8 cellular contexts compared by ENCODE assay signal in the genomic region with DNA sequence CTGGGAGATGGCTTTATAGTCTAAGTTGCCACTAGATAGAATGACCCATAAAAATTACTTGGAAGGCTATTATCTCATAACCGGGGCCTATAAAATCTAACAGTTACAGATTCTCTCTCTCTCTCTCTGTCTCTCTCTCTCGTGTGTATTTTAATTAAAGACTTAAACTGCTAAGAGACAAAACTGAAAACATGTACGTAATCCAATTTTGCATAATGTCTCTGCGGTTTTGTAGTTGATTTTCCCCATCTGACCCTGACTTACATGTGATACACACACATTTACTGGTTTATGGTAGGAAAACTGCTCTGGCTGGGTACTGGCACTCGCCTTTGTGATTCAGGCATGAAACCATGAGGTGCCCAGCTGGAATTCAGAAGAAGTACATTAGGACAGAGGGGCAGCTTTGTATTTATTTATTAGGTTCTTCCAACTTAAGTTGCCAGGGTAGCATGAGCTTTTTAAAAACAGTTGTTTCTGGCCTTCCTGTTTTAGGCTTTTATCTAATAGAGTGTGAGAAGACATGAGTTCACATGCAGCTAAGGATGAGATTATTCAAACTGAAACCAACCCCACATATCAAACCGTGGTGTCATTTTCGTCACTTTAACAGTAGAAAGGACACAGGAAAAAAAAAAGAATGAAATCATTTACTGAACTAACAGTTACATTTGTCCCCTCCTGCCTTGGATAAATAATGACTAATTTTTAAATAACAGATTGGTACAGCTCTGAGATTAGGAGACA.
DNase-seq lines count a peak whose midpoint lies in the region; ATAC-seq, FAIRE-seq and TF ChIP-seq lines count a peak whose summit lies in the region.

No MANE protein-coding gene starts in this region.

- peak overlapping the region; percentile 73 for H3K4me3 Mint-ChIP-seq in T-helper 1 cell treated with Interleukin-12 subunit alpha and Interleukin-12 subunit beta and Interleukin-4 antibody, amounts not matched to agents 30 μg/mL and 1 μg/mL, for 36 hours

- peak overlapping the region; percentile 99 for H3K27ac Mint-ChIP-seq in T-helper 1 cell treated with Interleukin-12 subunit alpha and Interleukin-12 subunit beta and Interleukin-4 antibody, amounts not matched to agents 30 μg/mL and 1 μg/mL, for 36 hours

- POLR2A ChIA-PET in endothelial cell of umbilical vein (lab: Charles Lee) = no interaction called here

- TF ChIP-seq POLR2A in heart left ventricle (IDR thresholded peaks at IDR 0.05) (no peak), endothelial cell of umbilical vein (IDR thresholded peaks at IDR 0.05; ENCODE audit: low read depth, low read length) (no peak)

- no peak overlapping the region for H2AFZ ChIP-seq in endothelial cell of umbilical vein (ENCODE audit: low read depth, low read length)

- H3K9ac ChIP-seq in endothelial cell of umbilical vein (replicated peaks; ENCODE audit: extremely low read depth, insufficient read depth, low read length) = no peak overlapping the region

- no peaks in the 10 kb centered on the region for H3K79me2 ChIP-seq in endothelial cell of umbilical vein (ENCODE audit: control insufficient read depth, insufficient read depth, low read length)

- H3K27ac ChIP-seq in heart left ventricle (peak overlapping the region in 5 of 12 donors; percentile 2 to 69 (median 43)), endothelial cell of umbilical vein (ENCODE audit: insufficient read depth, low read depth, low read length) (no peak overlapping the region)

- BruUV-seq in endothelial cell of umbilical vein (replicated peaks; lab: Mats Ljungman, UMichigan) = no TSS peak

- H3K9me1 ChIP-seq in endothelial cell of umbilical vein (replicated peaks; ENCODE audit: control insufficient read depth, extremely low read depth, insufficient read depth, low read length) = no peaks in the 10 kb centered on the region

- H3K9me3 Mint-ChIP-seq in T-helper 1 cell treated with Interleukin-12 subunit alpha and Interleukin-12 subunit beta and Interleukin-4 antibody, amounts not matched to agents 30 μg/mL and 1 μg/mL, for 36 hours = no peaks in the 10 kb centered on the region

- H3K36me3 ChIP-seq in heart left ventricle = no peaks in the 10 kb centered on the region
- H3K36me3 ChIP-seq in endothelial cell of umbilical vein (ENCODE audit: control insufficient read depth in 2 of 2, extremely low read depth in 1 of 2, insufficient read depth in 2 of 2, low read length in 2 of 2) = no peaks in the 10 kb centered on the region

- CTCF ChIA-PET in endothelial cell of umbilical vein (lab: Charles Lee) = interaction anchor here (0.6 to 1.8 kb wide), 3 partner anchors 17 to 341 kb away, joined by 4 to 7 read pairs (median 5); a partner anchor contains a TSS

- dilution Hi-C loops in endothelial cell of umbilical vein (cut with MboI; ENCODE audit: extremely low pct_ligation_motif_present, low sequenced_read_pairs) = no loop called here

- no peaks in the 10 kb centered on the region for H4K20me1 ChIP-seq in endothelial cell of umbilical vein (replicated peaks; ENCODE audit: control insufficient read depth, extremely low read depth, insufficient read depth, low read length)

- FAIRE-seq in endothelial cell of umbilical vein (lab: Jason Lieb, UNC) = peak; percentile 33

- no peak overlapping the region for H3K4me2 ChIP-seq in endothelial cell of umbilical vein (ENCODE audit: insufficient read depth, low read length)

- no peak for DNase-seq in heart left ventricle
- no peak for DNase-seq in cardiac septum (ENCODE audit: low spot score)
- DNase-seq in endothelial cell of umbilical vein (ENCODE audit: low read depth, low spot score) = no peak
- peak; percentile 61 for DNase-seq in stimulated activated CD4-positive, alpha-beta T cell treated with anti-CD3 and anti-CD28 coated beads, Interleukin-1b, Interleukin-23, amount 100 ng/mL, for 48 hours
- no peak for DNase-seq in NCI-H2107 (lab: John Stamatoyannopoulos, UW)
- no peak for DNase-seq in NCI-H2029 treated with DMSO at 0.1 percent for 48 hours (lab: John Stamatoyannopoulos, UW)

- H3K27me3 ChIP-seq in heart left ventricle = no peaks in the 10 kb centered on the region
- H3K27me3 ChIP-seq in endothelial cell of umbilical vein (ENCODE audit: control insufficient read depth in 2 of 2, insufficient read depth in 2 of 2, low read length in 2 of 2) = no peaks in the 10 kb centered on the region

- peak overlapping the region in 3 of 12 donors; percentile 1 to 28 (median 5) for H3K4me3 ChIP-seq in heart left ventricle
- H3K4me3 ChIP-seq in endothelial cell of umbilical vein (replicated peaks in 1 of 3; ENCODE audit: insufficient read depth in 1 of 3, low read depth in 1 of 3, low read length in 3 of 3) = no peak overlapping the region

- ATAC-seq in heart left ventricle = peak in 3 of 4 donors; percentile 19 to 61 (median 38)
- peak; percentile 52 for ATAC-seq in HG03025 (IDR thresholded peaks at IDR 0.05; ENCODE audit: low FRiP score, unreplicated experiment)

- H3K4me1 ChIP-seq in heart left ventricle (peaks cover 0 to 27% (median 13%) of the 10 kb centered on the region in 12 donors), endothelial cell of umbilical vein (ENCODE audit: control insufficient read depth, extremely low read depth, insufficient read depth, low read length) (no peaks in the 10 kb centered on the region)

- H3K36me3 Mint-ChIP-seq in T-helper 1 cell treated with Interleukin-12 subunit alpha and Interleukin-12 subunit beta and Interleukin-4 antibody, amounts not matched to agents 30 μg/mL and 1 μg/mL, for 36 hours (ENCODE audit: low read depth) = peaks cover 22% of the 10 kb centered on the region

- no peaks in the 10 kb centered on the region for H3K27me3 Mint-ChIP-seq in T-helper 1 cell treated with Interleukin-12 subunit alpha and Interleukin-12 subunit beta and Interleukin-4 antibody, amounts not matched to agents 30 μg/mL and 1 μg/mL, for 36 hours (ENCODE audit: low read depth)

- WGBS in heart left ventricle, 4 donors = 47 to 59% (median 54%) methylated on average over 7 of the region's 7 CpGs

- intact Hi-C loops in heart left ventricle (cut with DNase I) = no loop called here
- intact Hi-C loops in cardiac septum (cut with DNase I) = no loop called here
- intact Hi-C loops in endothelial cell of umbilical vein (cut with micrococcal nuclease) = no loop called here

- no peaks in the 10 kb centered on the region for H3K9me3 ChIP-seq in heart left ventricle
- no peaks in the 10 kb centered on the region for H3K9me3 ChIP-seq in endothelial cell of umbilical vein (replicated peaks; ENCODE audit: control insufficient read depth, insufficient read depth, low read length)

- TF ChIP-seq CTCF in heart left ventricle (IDR thresholded peaks at IDR 0.05) = no peak
- no peak for TF ChIP-seq CTCF in endothelial cell of umbilical vein (IDR thresholded peaks at IDR 0.05; ENCODE audit: extremely low read depth in 1 of 2, insufficient read depth in 1 of 2, low read depth in 1 of 2, low read length in 2 of 2)

- peaks cover 50% of the 10 kb centered on the region for H3K4me1 Mint-ChIP-seq in T-helper 1 cell treated with Interleukin-12 subunit alpha and Interleukin-12 subunit beta and Interleukin-4 antibody, amounts not matched to agents 30 μg/mL and 1 μg/mL, for 36 hours (ENCODE audit: low read depth)

TF ChIP-seq in endothelial cell of umbilical vein, 7 proteins besides CTCF, POLR2A, EP300 and RAD21:
- TF ChIP-seq MYC (IDR thresholded peaks at IDR 0.05; ENCODE audit: low read depth, low read length) (no peak), GATA2 (IDR thresholded peaks at IDR 0.05; ENCODE audit: insufficient read depth, insufficient read length, low read depth, low read length) (no peak), POLR2AphosphoS5 (IDR thresholded peaks at IDR 0.05; ENCODE audit: insufficient read depth, low read depth, low read length) (no peak), JUN (IDR thresholded peaks at IDR 0.05; ENCODE audit: borderline replicate concordance, insufficient read depth, insufficient read length, low read depth) (no peak)
